11 cellular contexts compared by ENCODE assay signal in the genomic region with DNA sequence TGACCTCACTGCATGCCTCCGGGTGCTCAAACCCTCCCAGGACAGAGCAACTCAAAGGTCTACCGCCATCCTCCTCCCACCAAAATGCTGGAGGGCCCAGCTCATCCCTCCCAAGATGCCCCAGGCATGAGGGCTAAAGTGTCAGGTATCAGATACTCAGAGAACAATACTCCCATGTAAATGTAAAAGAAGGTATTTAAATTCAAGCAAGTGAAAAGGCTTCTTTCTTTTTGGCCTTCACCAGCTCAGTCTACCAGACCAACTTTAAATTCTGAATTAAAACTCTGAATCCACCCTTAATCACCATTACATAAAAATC. TPM values are rescaled to one million over a fixed set of nuclear protein-coding genes. Genes with fewer than 3 reads are reported as not detected.
DNase-seq lines count a peak whose midpoint lies in the region; ATAC-seq and TF ChIP-seq lines count a peak whose summit lies in the region.
"Had no signal": no experiment of that assay in that cellular context is flagged by ENCODE, and none has a peak within 500 bp of the region (broad histone marks: within the 10 kb centered on the region; RNA-seq: fewer than 3 reads in every experiment).

No MANE protein-coding gene starts in this region.

- peaks cover 23 to 80% (median 55%) of the 10 kb centered on the region in 4 donors for H3K4me1 Mint-ChIP-seq in CD4-positive, CD25-positive, alpha-beta regulatory T cell
- peaks cover 44% of the 10 kb centered on the region for H3K4me1 Mint-ChIP-seq in activated CD4-positive, alpha-beta memory T cell treated with anti-CD3 and anti-CD28 coated beads, Interleukin-2, amount 10 ng/mL, durations not matched to agents 7 days and 5 days

- H3K36me3 Mint-ChIP-seq in CD4-positive, CD25-positive, alpha-beta regulatory T cell: peaks cover 38% of the 10 kb centered on the region
- H3K36me3 Mint-ChIP-seq in activated CD4-positive, alpha-beta memory T cell treated with anti-CD3 and anti-CD28 coated beads, Interleukin-2, amount 10 ng/mL, durations not matched to agents 7 days and 5 days (ENCODE audit: low read depth): peaks cover 43% of the 10 kb centered on the region

- H3K27me3 Mint-ChIP-seq in CD4-positive, CD25-positive, alpha-beta regulatory T cell: peaks cover 4% of the 10 kb centered on the region
- no peaks in the 10 kb centered on the region for H3K27me3 Mint-ChIP-seq in activated CD4-positive, alpha-beta memory T cell treated with anti-CD3 and anti-CD28 coated beads, Interleukin-2, amount 10 ng/mL, durations not matched to agents 7 days and 5 days
- H3K27me3 Mint-ChIP-seq: dendritic cell treated with granulocyte-macrophage colony-stimulating factor and Interleukin-4, amounts not matched to agents 40 ng/mL and 50 ng/mL, for 4 days had no signal

- H3K4me3 ChIP-seq in CD4-positive, CD25-positive, alpha-beta regulatory T cell (ENCODE audit: low read depth, low read length): peak overlapping the region; percentile 99
- H3K4me3 ChIP-seq in GM12875 (ENCODE audit: low read depth, low read length): peak overlapping the region; percentile 87
- H3K4me3 ChIP-seq in coronary artery: no peak overlapping the region

- TF ChIP-seq CTCF in GM12875 (IDR thresholded peaks at IDR 0.05; ENCODE audit: borderline replicate concordance, insufficient read depth, low read depth, low read length) (no peak), coronary artery (IDR thresholded peaks at IDR 0.05) (no peak)

- H3K4me3 Mint-ChIP-seq in CD4-positive, CD25-positive, alpha-beta regulatory T cell: peak overlapping the region; percentile 93 to 99 (median 97)
- peak overlapping the region; percentile 85 for H3K4me3 Mint-ChIP-seq in activated CD4-positive, alpha-beta memory T cell treated with anti-CD3 and anti-CD28 coated beads, Interleukin-2, amount 10 ng/mL, durations not matched to agents 7 days and 5 days

- H3K9me3 Mint-ChIP-seq in CD4-positive, CD25-positive, alpha-beta regulatory T cell: no peaks in the 10 kb centered on the region
- H3K9me3 Mint-ChIP-seq in activated CD4-positive, alpha-beta memory T cell treated with anti-CD3 and anti-CD28 coated beads, Interleukin-2, amount 10 ng/mL, durations not matched to agents 7 days and 5 days: no peaks in the 10 kb centered on the region
- H3K9me3 Mint-ChIP-seq: dendritic cell treated with granulocyte-macrophage colony-stimulating factor and Interleukin-4, amounts not matched to agents 40 ng/mL and 50 ng/mL, for 4 days had no signal

- DNase-seq in CD4-positive, CD25-positive, alpha-beta regulatory T cell: no peak
- DNase-seq in activated CD4-positive, alpha-beta memory T cell treated with anti-CD3 and anti-CD28 coated beads, Interleukin-2, amount 10 ng/mL, durations not matched to agents 7 days and 5 days: no peak
- DNase-seq in iPS-NIHi7 (ENCODE audit: extremely low spot score) (peak; percentile 86), coronary artery (ENCODE audit: low spot score) (no peak), NCI-H1417 treated with DMSO at 0.1 percent for 48 hours (lab: John Stamatoyannopoulos, UW) (no peak), CD1c-positive myeloid dendritic cell (ENCODE audit: extremely low spot score) (no peak)
- DNase-seq: NCI-H446; stimulated activated CD4-positive, alpha-beta T cell treated with anti-CD3 and anti-CD28 coated beads, Interleukin-12 subunit alpha, Interleukin-12 subunit beta, amount 100 ng/mL, for 4 hours had no signal

- no peak overlapping the region for H3K27ac ChIP-seq in CD4-positive, CD25-positive, alpha-beta regulatory T cell (ENCODE audit: insufficient read depth, low read length, poor library complexity, severe bottlenecking)
- no peak overlapping the region for H3K27ac ChIP-seq in coronary artery

- no peak for ATAC-seq in CD4-positive, CD25-positive, alpha-beta regulatory T cell (ENCODE audit: low read depth in 2 of 2)
- no peak for ATAC-seq in GM19452 (IDR thresholded peaks at IDR 0.05; ENCODE audit: unreplicated experiment)

- CTCF ChIA-PET in activated CD4-positive, alpha-beta memory T cell treated with anti-CD3 and anti-CD28 coated beads, Interleukin-2, amount 10 ng/mL, durations not matched to agents 7 days and 5 days (lab: Charles Lee): interaction anchor here (0.8 to 4.5 kb wide), 7 partner anchors 11 to 279 kb away, joined by 3 to 69 read pairs (median 6); no protein-coding TSS in a partner anchor

- no peaks in the 10 kb centered on the region for H3K27me3 ChIP-seq in CD4-positive, CD25-positive, alpha-beta regulatory T cell (ENCODE audit: control insufficient read depth, insufficient read depth, low read length)

- H3K9me3 ChIP-seq in CD4-positive, CD25-positive, alpha-beta regulatory T cell (ENCODE audit: control insufficient read depth in 2 of 2, low read length in 2 of 2): no peaks in the 10 kb centered on the region

- H3K36me3 ChIP-seq in CD4-positive, CD25-positive, alpha-beta regulatory T cell (ENCODE audit: control insufficient read depth, insufficient read depth, low read length): peaks cover 31% of the 10 kb centered on the region

- H3K4me1 ChIP-seq in CD4-positive, CD25-positive, alpha-beta regulatory T cell (ENCODE audit: control insufficient read depth, insufficient read depth, low read length, poor library complexity, severe bottlenecking): peaks cover 60% of the 10 kb centered on the region

- peak overlapping the region in 1 of 3 donors; percentile 96 for H3K27ac Mint-ChIP-seq in CD4-positive, CD25-positive, alpha-beta regulatory T cell
- no peak overlapping the region for H3K27ac Mint-ChIP-seq in activated CD4-positive, alpha-beta memory T cell treated with anti-CD3 and anti-CD28 coated beads, Interleukin-2, amount 10 ng/mL, durations not matched to agents 7 days and 5 days

- POLR2A ChIA-PET in activated CD4-positive, alpha-beta memory T cell treated with anti-CD3 and anti-CD28 coated beads, Interleukin-2, amount 10 ng/mL, durations not matched to agents 7 days and 5 days (lab: Charles Lee): interaction anchor here (0.9 to 4.4 kb wide), 8 partner anchors 12 to 342 kb away, joined by 3 to 35 read pairs (median 6); a partner anchor contains a TSS

RNA-seq across cellular contexts. Expression of a gene that starts 3.0 kb away (rescaled TPM):
- total RNA-seq in CD4-positive, CD25-positive, alpha-beta regulatory T cell: 104 TPM
- 100 to 1,000 TPM in 3 of 4 donors, 10 to 100 TPM in 1; 99.1 to 129 (median 110) TPM for polyA plus RNA-seq in CD4-positive, CD25-positive, alpha-beta regulatory T cell
- total RNA-seq in activated CD4-positive, alpha-beta memory T cell treated with anti-CD3 and anti-CD28 coated beads, Interleukin-2, amount 10 ng/mL, durations not matched to agents 7 days and 5 days: 100 to 1,000 TPM; 191 to 194 TPM
